In genomic region chr3:167372138-167372537, GRCh38 we compare ENCODE assay signal across 21 cellular contexts. TPM values are rescaled to one million over a fixed set of nuclear protein-coding genes. Genes with fewer than 3 reads are reported as not detected.
DNase-seq lines count a peak whose midpoint lies in the region; ATAC-seq, FAIRE-seq and TF ChIP-seq lines count a peak whose summit lies in the region.
"Had no signal": no experiment of that assay in that cellular context is flagged by ENCODE, and none has a peak within 500 bp of the region (broad histone marks: within the 10 kb centered on the region; RNA-seq: fewer than 3 reads in every experiment).

No MANE protein-coding gene starts in this region.

- H4K20me1 ChIP-seq in PC-3 (ENCODE audit: low read length) = no peaks in the 10 kb centered on the region

- H3K23ac ChIP-seq in mesendoderm (ENCODE audit: low read length) = no peak overlapping the region

- POLR2A ChIA-PET in PC-3 (lab: Charles Lee; ENCODE audit: unreplicated experiment) = no interaction called here

- H3K9me2 ChIP-seq in PC-3 (replicated peaks; ENCODE audit: low read length) = no peaks in the 10 kb centered on the region

- H3K56ac ChIP-seq in mesendoderm (ENCODE audit: low read length) = no peak overlapping the region

- no peak overlapping the region for H3K4me3 Mint-ChIP-seq in endodermal cell
- H3K4me3 Mint-ChIP-seq: CD14-positive monocyte; CD8-positive, alpha-beta T cell had no signal

- H4K8ac ChIP-seq in mesendoderm (ENCODE audit: low read depth, low read length) = no peak overlapping the region

- H2AFZ ChIP-seq in PC-3 (ENCODE audit: low read length) = no peak overlapping the region

- H3K27me3 ChIP-seq in NT2/D1 (ENCODE audit: insufficient read depth, insufficient read length) (no peaks in the 10 kb centered on the region), endodermal cell (ENCODE audit: control insufficient read depth, insufficient read depth, low read length, poor library complexity, severe bottlenecking) (no peaks in the 10 kb centered on the region), mesendoderm (ENCODE audit: insufficient read depth, low read length, poor library complexity) (no peaks in the 10 kb centered on the region), PC-3 (ENCODE audit: low read length) (no peaks in the 10 kb centered on the region; the same call in 1 of the 2 replicates), pancreas (no peaks in the 10 kb centered on the region)

- intact Hi-C loops in PC-3 (cut with micrococcal nuclease) = no loop called here
- intact Hi-C loops in pancreas (cut with DNase I) = no loop called here

- no peak overlapping the region for H3K4ac ChIP-seq in mesendoderm (ENCODE audit: low read depth, low read length)

- no peaks in the 10 kb centered on the region for H3K79me1 ChIP-seq in mesendoderm (ENCODE audit: low read length)

- H3K4me2 ChIP-seq in mesendoderm (ENCODE audit: low read length) = no peak overlapping the region
- no peak overlapping the region for H3K4me2 ChIP-seq in PC-3 (ENCODE audit: low read length)

- no peak overlapping the region for H3K18ac ChIP-seq in mesendoderm (ENCODE audit: low read length)

- H3K36me3 Mint-ChIP-seq in endodermal cell (ENCODE audit: low read depth) = no peaks in the 10 kb centered on the region
- H3K36me3 Mint-ChIP-seq: CD14-positive monocyte; CD8-positive, alpha-beta T cell had no signal

- H3K9me3 Mint-ChIP-seq in endodermal cell = no peaks in the 10 kb centered on the region
- H3K9me3 Mint-ChIP-seq: CD8-positive, alpha-beta T cell had no signal

- no peak overlapping the region for H2AK5ac ChIP-seq in mesendoderm (ENCODE audit: low read length)

- no peaks in the 10 kb centered on the region for H3K27me3 Mint-ChIP-seq in endodermal cell (ENCODE audit: insufficient read depth)

- H3K4me1 Mint-ChIP-seq in endodermal cell = no peaks in the 10 kb centered on the region
- H3K4me1 Mint-ChIP-seq: CD14-positive monocyte had no signal

- ATAC-seq in HG02870 (IDR thresholded peaks at IDR 0.05; ENCODE audit: unreplicated experiment) (no peak), PC-3 (no peak), pancreas (no peak)
- ATAC-seq: CD8-positive, alpha-beta T cell; HepG2 had no signal

- DNase-seq in ELF-1 (ENCODE audit: low read depth, low spot score) = peak; percentile 28
- peak; percentile 32 for DNase-seq in NT2/D1 (ENCODE audit: low read depth, low spot score)
- DNase-seq in endodermal cell = peak; percentile 48
- DNase-seq in mesendoderm = peak; percentile 80
- DNase-seq in PC-3 = no peak
- DNase-seq in NCI-H2171 (lab: John Stamatoyannopoulos, UW) = no peak
- DNase-seq in pancreas = no peak
- DNase-seq: CD8-positive, alpha-beta T cell; COR-L47; DMS153; DND-41; GF-D8 had no signal

- no peak overlapping the region for H3K9ac ChIP-seq in NT2/D1 (ENCODE audit: insufficient read length, low read depth)
- H3K9ac ChIP-seq in endodermal cell (ENCODE audit: extremely low read depth, low read length, poor library complexity, severe bottlenecking) = no peak overlapping the region
- no peak overlapping the region for H3K9ac ChIP-seq in mesendoderm (ENCODE audit: low read length)
- H3K9ac ChIP-seq in PC-3 (ENCODE audit: low read length) = no peak overlapping the region

- no peak overlapping the region for H2BK5ac ChIP-seq in mesendoderm (ENCODE audit: low read length)

- BruUV-seq in PC-3 (replicated peaks; lab: Mats Ljungman, UMichigan) = no TSS peak

- no peaks in the 10 kb centered on the region for H3F3A ChIP-seq in PC-3 (ENCODE audit: low read length, unreplicated experiment)

- H3K27ac ChIP-seq in endodermal cell (ENCODE audit: low read depth, low read length) (no peak overlapping the region), mesendoderm (ENCODE audit: low read depth, low read length) (no peak overlapping the region), PC-3 (ENCODE audit: low read length) (no peak overlapping the region), pancreas (no peak overlapping the region)
- H3K27ac ChIP-seq: 22Rv1 had no signal

- no peak overlapping the region for H2BK120ac ChIP-seq in mesendoderm (ENCODE audit: low read depth, low read length)

- H3K4me1 ChIP-seq in NT2/D1 (ENCODE audit: insufficient read depth, insufficient read length) (no peaks in the 10 kb centered on the region), endodermal cell (ENCODE audit: control insufficient read depth, insufficient read depth, low read length) (no peaks in the 10 kb centered on the region), mesendoderm (ENCODE audit: control insufficient read depth, low read depth, low read length) (no peaks in the 10 kb centered on the region), PC-3 (ENCODE audit: insufficient read depth, low read length) (no peaks in the 10 kb centered on the region), pancreas (no peaks in the 10 kb centered on the region)
- H3K4me1 ChIP-seq: HAP-1 had no signal

- H3K79me2 ChIP-seq in mesendoderm (ENCODE audit: control insufficient read depth, insufficient read depth, low read length) (no peaks in the 10 kb centered on the region), PC-3 (ENCODE audit: low read length) (no peaks in the 10 kb centered on the region)

- H3K27ac Mint-ChIP-seq in endodermal cell = no peak overlapping the region
- H3K27ac Mint-ChIP-seq: CD14-positive monocyte; CD8-positive, alpha-beta T cell had no signal

- FAIRE-seq in pancreas (lab: Jason Lieb, UNC) = no peak
- FAIRE-seq: D721Med, HepG2, HTR-8/SVneo had no signal

- no peaks in the 10 kb centered on the region for H3K9me3 ChIP-seq in NT2/D1 (ENCODE audit: insufficient read depth, low read length)
- H3K9me3 ChIP-seq in endodermal cell (ENCODE audit: control insufficient read depth, low read length) = no peaks in the 10 kb centered on the region
- H3K9me3 ChIP-seq in PC-3 (ENCODE audit: low read length) = no peaks in the 10 kb centered on the region
- H3K9me3 ChIP-seq in pancreas = no peaks in the 10 kb centered on the region
- H3K9me3 ChIP-seq: HAP-1 had no signal

- no peaks in the 10 kb centered on the region for H3K36me3 ChIP-seq in NT2/D1 (ENCODE audit: insufficient read depth, insufficient read length, low read length)
- no peaks in the 10 kb centered on the region for H3K36me3 ChIP-seq in endodermal cell (ENCODE audit: control insufficient read depth, insufficient read depth, low read length)
- no peaks in the 10 kb centered on the region for H3K36me3 ChIP-seq in mesendoderm (ENCODE audit: control insufficient read depth, insufficient read depth, low read length)
- no peaks in the 10 kb centered on the region for H3K36me3 ChIP-seq in PC-3 (ENCODE audit: low read depth, low read length)
- H3K36me3 ChIP-seq in pancreas = no peaks in the 10 kb centered on the region
- H3K36me3 ChIP-seq: HAP-1 had no signal

- CTCF ChIA-PET in PC-3 (lab: Charles Lee) = no interaction called here

- TF ChIP-seq CTCF in endodermal cell (conservative IDR thresholded peaks at IDR 0.05) (no peak), PC-3 (conservative IDR thresholded peaks at IDR 0.05; ENCODE audit: low read depth, low read length) (no peak), pancreas (IDR thresholded peaks at IDR 0.05) (no peak)

- H4K5ac ChIP-seq in mesendoderm (ENCODE audit: low read length) = no peak overlapping the region

- no peak overlapping the region for H2BK15ac ChIP-seq in mesendoderm (replicated peaks; ENCODE audit: low read depth)

- 90 to 92% methylated on average over 2 to 3 of the region's 3 CpGs for WGBS in endodermal cell (ENCODE audit: insufficient coverage in 1 of 2, insufficient read length in 1 of 2), 2 experiments
- no CpG with 5 or more reads among the region's 3 CpGs for whole genome bisulfite sequencing in mesendoderm (ENCODE audit: extremely low coverage, insufficient coverage, low lambda C conversion rate)
- WGBS in pancreas, 2 donors = 79 to 87% methylated on average over 3 of the region's 3 CpGs

- no peak overlapping the region for H3K4me3 ChIP-seq in NT2/D1 (ENCODE audit: insufficient read length, low read depth)
- H3K4me3 ChIP-seq in endodermal cell (ENCODE audit: low read length) = no peak overlapping the region
- H3K4me3 ChIP-seq in mesendoderm (ENCODE audit: low read length) = no peak overlapping the region
- H3K4me3 ChIP-seq in PC-3 (ENCODE audit: low read length) = no peak overlapping the region
- no peak overlapping the region for H3K4me3 ChIP-seq in pancreas
- H3K4me3 ChIP-seq: HAP-1 had no signal

RNA-seq across cellular contexts. Expression of gene ZBBX, which starts 8.0 kb away (rescaled TPM):
- total RNA-seq in endodermal cell (1 to 10 TPM; 3.5 to 8.2 TPM), PC-3 (2014; rRNA removed) (1.0 TPM in 1 of 2 replicates, not detected in the other), pancreas (not detected)
- polyA plus RNA-seq in endodermal cell (2013, experiment 1 of 2) = 3.3 TPM
- polyA plus RNA-seq in endodermal cell (2013, experiment 2 of 2) = 3.3 TPM
- 0.42 TPM for polyA plus RNA-seq in mesendoderm (2013, experiment 1 of 2)
- 0.34 TPM for polyA plus RNA-seq in mesendoderm (2013, experiment 2 of 2)
- polyA plus RNA-seq in pancreas = under 1 TPM in 1 of 2 donors, not detected in 1; 0.26 TPM
- total RNA-seq: A673; CD8-positive, alpha-beta T cell; HepG2 had no signal
- polyA plus RNA-seq: BJ, CD14-positive monocyte, HepG2 had no signal

Comparison
In these comparisons a context has a peak if more than half of its experiments do, and no peak if none do; other contexts are left out.
1. DNase-seq: peak in ELF-1 (single experiment), NT2/D1 (single experiment), endodermal cell (single experiment) and mesendoderm (single experiment); none in PC-3 (single experiment), NCI-H2171 (single experiment) and pancreas (0 of 6).